In genomic region chr22:38569972-38570840, GRCh38 we compare ENCODE assay signal across 1 cellular context.
TF ChIP-seq lines count a peak whose summit lies in the region.

TSS of gene DMC1 (minus strand) at chr22:38570183. CDS start at chr22:38568256, 1,927 bp downstream.

TF ChIP-seq in GM23338, 12 proteins besides CTCF, POLR2A, EP300 and RAD21 (continued from another document):
- TF ChIP-seq ZNF462 (CRISPR knock-in tag; IDR thresholded peaks at IDR 0.05) (no peak), NANOG (IDR thresholded peaks at IDR 0.05; ENCODE audit: borderline replicate concordance) (no peak), POLR2AphosphoS5 (IDR thresholded peaks at IDR 0.05; ENCODE audit: low read depth) (peak; percentile 64), JUNB (IDR thresholded peaks at IDR 0.05; ENCODE audit: unreplicated experiment) (no peak), ZNF114 (CRISPR knock-in tag; IDR thresholded peaks at IDR 0.05) (no peak), ETS1 (IDR thresholded peaks at IDR 0.05) (no peak), EZH2 (IDR thresholded peaks at IDR 0.05; ENCODE audit: low read depth, unreplicated experiment) (no peak)
